ENCODE assay signal across 1 cellular context in genomic region chr6:79993012-79993910, GRCh38.
TF ChIP-seq lines count a peak whose summit lies in the region.

No MANE protein-coding gene starts in this region.

TF ChIP-seq in H1, 55 proteins besides CTCF, POLR2A, EP300 and RAD21:
- TF ChIP-seq CHD7 (IDR thresholded peaks at IDR 0.05; ENCODE audit: insufficient replicate concordance, low read length), result peak; percentile 30
- no peak for TF ChIP-seq CBX5 (IDR thresholded peaks at IDR 0.05; ENCODE audit: low read depth, low read length)
- TF ChIP-seq ATF3 (IDR thresholded peaks at IDR 0.05; ENCODE audit: insufficient read depth, low read depth, low read length), result no peak
- no peak for TF ChIP-seq BRCA1 (IDR thresholded peaks at IDR 0.05; ENCODE audit: low read depth, low read length)
- TF ChIP-seq CEBPB (IDR thresholded peaks at IDR 0.05; ENCODE audit: low read depth, low read length), result 0 out of 2 replicates have a peak, but pooled peaks have one; percentile 30
- no peak for TF ChIP-seq EGR1 (IDR thresholded peaks at IDR 0.05; ENCODE audit: borderline replicate concordance, low read depth, low read length)
- no peak for TF ChIP-seq RNF2 (IDR thresholded peaks at IDR 0.05; ENCODE audit: borderline replicate concordance, low read depth, low read length, missing control alignments, poor library complexity, severe bottlenecking)
- TF ChIP-seq NANOG (IDR thresholded peaks at IDR 0.05; ENCODE audit: insufficient read depth, low read depth, low read length, poor library complexity, severe bottlenecking), result peak; percentile 39
- no peak for TF ChIP-seq RFX5 (IDR thresholded peaks at IDR 0.05; ENCODE audit: borderline replicate concordance, low read depth, low read length)
- no peak for TF ChIP-seq TEAD4 (IDR thresholded peaks at IDR 0.05; ENCODE audit: low read depth, low read length)
TF ChIP-seq in H1: peak in this region for 3.
